Comparison of ENCODE assay signal across 22 cellular contexts in genomic region chr20:54251093-54251492, GRCh38. TPM values are rescaled to one million over a fixed set of nuclear protein-coding genes. Genes with fewer than 3 reads are reported as not detected.
DNase-seq lines count a peak whose midpoint lies in the region; ATAC-seq, FAIRE-seq and TF ChIP-seq lines count a peak whose summit lies in the region.
"Had no signal": no experiment of that assay in that cellular context is flagged by ENCODE, and none has a peak within 500 bp of the region (broad histone marks: within the 10 kb centered on the region; RNA-seq: fewer than 3 reads in every experiment).

No MANE protein-coding gene starts in this region.

- CTCF ChIA-PET in HepG2 (lab: Yijun Ruan, JAX; ENCODE audit: low intra/inter-chr PET ratio, low total read pairs) (no interaction called here), PC-9 (lab: Charles Lee) (no interaction called here)

- POLR2A ChIA-PET in HepG2 (lab: Yijun Ruan, JAX) (no interaction called here), PC-9 (lab: Charles Lee; ENCODE audit: unreplicated experiment) (no interaction called here)

- intact Hi-C loops in HepG2 (cut with micrococcal nuclease; ENCODE audit: unreplicated experiment): no loop called here
- intact Hi-C loops in right lobe of liver (cut with DNase I): no loop called here
- intact Hi-C loops in PC-9 (cut with micrococcal nuclease; ENCODE audit: unreplicated experiment): no loop called here

- TF ChIP-seq RAD21 in HepG2 (CRISPR knock-in tag; IDR thresholded peaks at IDR 0.05): no peak

- H4K12ac ChIP-seq in trophoblast cell (ENCODE audit: low read depth, low read length): no peak overlapping the region

- H3K9me3 ChIP-seq in HepG2 (ENCODE audit: low read length) (no peaks in the 10 kb centered on the region), right lobe of liver (no peaks in the 10 kb centered on the region), PC-9 (ENCODE audit: insufficient read depth, low read depth) (no peaks in the 10 kb centered on the region), trophoblast cell (ENCODE audit: insufficient read depth, low read depth, low read length) (no peaks in the 10 kb centered on the region)

- H3K23ac ChIP-seq in trophoblast cell (ENCODE audit: low read length): no peak overlapping the region

- H3K9me2 ChIP-seq in PC-9 (ENCODE audit: insufficient read depth): no peaks in the 10 kb centered on the region

- H3K79me2 ChIP-seq in HepG2 (ENCODE audit: insufficient read depth, low read length) (no peaks in the 10 kb centered on the region), PC-9 (ENCODE audit: low read depth) (no peaks in the 10 kb centered on the region), trophoblast cell (ENCODE audit: control insufficient read depth, insufficient read depth, low read length, poor library complexity) (no peaks in the 10 kb centered on the region)

- H3F3A ChIP-seq in PC-9 (ENCODE audit: insufficient read depth, low read depth): peaks cover 15% of the 10 kb centered on the region; the same call in 1 of the 2 replicates

- H3K27ac ChIP-seq in HepG2 (ENCODE audit: extremely low read length, insufficient read depth, low read length): no peak overlapping the region
- no peak overlapping the region for H3K27ac ChIP-seq in right lobe of liver
- H3K27ac ChIP-seq in PC-9: peak overlapping the region; percentile 50
- no peak overlapping the region for H3K27ac ChIP-seq in trophoblast cell (ENCODE audit: low read depth, low read length)

- H2BK5ac ChIP-seq in trophoblast cell (ENCODE audit: low read depth, low read length, poor library complexity): peak overlapping the region; percentile 31

- no peaks in the 10 kb centered on the region for H4K20me1 ChIP-seq in HepG2 (ENCODE audit: insufficient read depth, low read length)
- H4K20me1 ChIP-seq in PC-9 (ENCODE audit: insufficient read depth): no peaks in the 10 kb centered on the region

- in situ Hi-C loops in HepG2 (cut with HindIII; ENCODE audit: extremely low pct_ligation_motif_present, low pct_unique_long_range_greater_than_20kb): no loop called here

- H3K27me3 ChIP-seq in HepG2 (ENCODE audit: control insufficient read depth in 1 of 2, insufficient read depth in 2 of 2, low read length in 2 of 2) (no peaks in the 10 kb centered on the region), right lobe of liver (no peaks in the 10 kb centered on the region), PC-9 (ENCODE audit: insufficient read depth, low read depth) (no peaks in the 10 kb centered on the region), trophoblast cell (ENCODE audit: insufficient read depth, low read length) (no peaks in the 10 kb centered on the region), H7 (ENCODE audit: control insufficient read depth, insufficient read depth, low read length) (no peaks in the 10 kb centered on the region)

- FAIRE-seq in HepG2 (lab: Jason Lieb, UNC): no peak
- FAIRE-seq: A204.1, H54 had no signal

- TF ChIP-seq CTCF in HepG2 (CRISPR knock-in tag; IDR thresholded peaks at IDR 0.05) (no peak), right lobe of liver (IDR thresholded peaks at IDR 0.05) (no peak), PC-9 (conservative IDR thresholded peaks at IDR 0.05) (no peak)

- TF ChIP-seq EP300 in HepG2 (IDR thresholded peaks at IDR 0.05; ENCODE audit: low read depth in 2 of 2, low read length in 2 of 2): no peak
- no peak for TF ChIP-seq EP300 in HepG2 (CRISPR knock-in tag; IDR thresholded peaks at IDR 0.05; ENCODE audit: borderline replicate concordance)

- DNase-seq in HepG2 (ENCODE audit: low spot score) (no peak), right lobe of liver (no peak), NCI-H2171 treated with DMSO at 0.1 percent for 48 hours (lab: John Stamatoyannopoulos, UW) (peak; percentile 89), PC-9 (peak in 1 of 2 experiments; percentile 66), trophoblast cell (no peak), H7 (no peak)
- DNase-seq in activated effector memory CD4-positive, alpha-beta T cell treated with anti-CD3 and anti-CD28 coated beads, Interleukin-2, amount 50 U/mL, for 16 hours: no peak
- DNase-seq in stimulated activated CD4-positive, alpha-beta T cell treated with anti-CD3 and anti-CD28 coated beads, Interleukin-15, amount 100 ng/mL, for 24 hours: no peak
- DNase-seq: CD4-positive, CD25-positive, alpha-beta regulatory T cell; DMS153; GF-D8; HFFc6; KBM-7; MM.1S; NCI-H1048; NCI-H1417 treated with DMSO at 0.1 percent for 48 hours; NCI-H1930; NK-92 treated with Interleukin-12 subunit alpha and Interleukin-12 subunit beta, amount 100 ng/mL, for 24 hours; T-helper 1 cell had no signal

- no peak overlapping the region for H3K14ac ChIP-seq in trophoblast cell (ENCODE audit: low read length)

- TF ChIP-seq POLR2A in HepG2 (IDR thresholded peaks at IDR 0.05; ENCODE audit: insufficient read depth in 1 of 2, low read depth in 2 of 2, low read length in 2 of 2) (no peak), right lobe of liver (IDR thresholded peaks at IDR 0.05) (no peak)

- H3K4me3 ChIP-seq in HepG2 (replicated peaks in 1 of 3; ENCODE audit: insufficient read depth in 1 of 3, low read depth in 2 of 3, low read length in 3 of 3) (no peak overlapping the region), right lobe of liver (no peak overlapping the region), PC-9 (peak overlapping the region; percentile 28; the same call in 1 of the 2 replicates), trophoblast cell (ENCODE audit: low read depth, low read length) (no peak overlapping the region), H7 (ENCODE audit: insufficient read depth, low read depth, low read length) (no peak overlapping the region)

- BruUV-seq in HepG2 (replicated peaks; lab: Mats Ljungman, UMichigan): no TSS peak
- BruUV-seq in PC-9 (replicated peaks; lab: Mats Ljungman, UMichigan): TSS peak; percentile 79

- H3K18ac ChIP-seq in trophoblast cell (ENCODE audit: low read length): no peak overlapping the region

- WGBS in HepG2 (ENCODE audit: low lambda C conversion rate): 17% methylated on average over 3 of the region's 3 CpGs
- 67% methylated on average over 3 of the region's 3 CpGs for WGBS in right lobe of liver (ENCODE audit: insufficient coverage, low coverage, low lambda C conversion rate, missing lambda C conversion rate)
- no CpG with 5 or more reads among the region's 3 CpGs for WGBS in trophoblast cell (ENCODE audit: extremely low coverage, insufficient coverage, insufficient read length)

- H3K4me1 ChIP-seq in HepG2 (ENCODE audit: insufficient read depth, low read length) (no peaks in the 10 kb centered on the region), right lobe of liver (no peaks in the 10 kb centered on the region), PC-9 (replicated peaks; ENCODE audit: insufficient read depth) (peaks cover 29% of the 10 kb centered on the region), trophoblast cell (ENCODE audit: control insufficient read depth in 1 of 2, insufficient read depth in 2 of 2, low read length in 2 of 2) (no peaks in the 10 kb centered on the region)

- H2AK5ac ChIP-seq in trophoblast cell (ENCODE audit: low read length): no peak overlapping the region

- H3K36me3 ChIP-seq in HepG2 (replicated peaks in 1 of 2; ENCODE audit: control insufficient read depth in 1 of 2, insufficient read depth in 2 of 2, low read length in 2 of 2) (no peaks in the 10 kb centered on the region), right lobe of liver (no peaks in the 10 kb centered on the region), PC-9 (ENCODE audit: low read depth) (no peaks in the 10 kb centered on the region), trophoblast cell (ENCODE audit: control insufficient read depth in 1 of 2, insufficient read depth in 2 of 2, low read length in 2 of 2) (no peaks in the 10 kb centered on the region), H7 (replicated peaks; ENCODE audit: control insufficient read depth, insufficient read depth, low read length) (no peaks in the 10 kb centered on the region)

- H2BK120ac ChIP-seq in trophoblast cell (ENCODE audit: insufficient read depth, low read length, poor library complexity): no peak overlapping the region

- peaks cover 3% of the 10 kb centered on the region for H3K79me1 ChIP-seq in trophoblast cell (ENCODE audit: low read length)

- H2AFZ ChIP-seq in HepG2 (ENCODE audit: low read length): no peak overlapping the region
- peak overlapping the region; percentile 9; the same call in 1 of the 2 replicates for H2AFZ ChIP-seq in PC-9
- no peak overlapping the region for H2AFZ ChIP-seq in trophoblast cell (ENCODE audit: insufficient read depth, low read length, poor library complexity)

- no peak overlapping the region for H4K8ac ChIP-seq in trophoblast cell (ENCODE audit: low read depth, low read length)

- no peak overlapping the region for H2BK12ac ChIP-seq in trophoblast cell (ENCODE audit: low read length)

- H4K91ac ChIP-seq in trophoblast cell (ENCODE audit: low read depth, low read length): no peak overlapping the region

- ATAC-seq in HepG2: no peak
- ATAC-seq in right lobe of liver: no peak
- ATAC-seq: Panc1 had no signal

- H3K4ac ChIP-seq in trophoblast cell (ENCODE audit: low read depth, low read length): no peak overlapping the region

- H3K9ac ChIP-seq in HepG2 (ENCODE audit: insufficient read depth, low read depth, low read length) (no peak overlapping the region), trophoblast cell (ENCODE audit: low read length) (no peak overlapping the region)

- H3K4me2 ChIP-seq in HepG2 (ENCODE audit: low read depth, low read length) (no peak overlapping the region), PC-9 (peak overlapping the region; percentile 50), trophoblast cell (ENCODE audit: low read length) (no peak overlapping the region)

RNA-seq across cellular contexts. Expression of gene PFDN4, which starts 43.2 kb away (rescaled TPM):
- total RNA-seq in HepG2 (2016; rRNA removed; fragmentation: Illumina TruSeq; extraction: Trizol): 227 and 299 TPM in 2 replicates
- 116 and 137 TPM in 2 replicates for total RNA-seq in HepG2 (2016; cell fraction: cytosol; rRNA removed; fragmentation: Illumina TruSeq; extraction: Trizol; ENCODE audit: low read depth)
- 227 and 317 TPM in 2 replicates for total RNA-seq in HepG2 (2016; cell fraction: insoluble cytoplasmic fraction; rRNA removed; fragmentation: Illumina TruSeq; extraction: Trizol)
- 141 and 157 TPM in 2 replicates for total RNA-seq in HepG2 (2016; cell fraction: membrane; rRNA removed; fragmentation: Illumina TruSeq; extraction: Trizol)
- 81.8 and 87.1 TPM in 2 replicates for total RNA-seq in HepG2 (2016; cell fraction: nucleus; rRNA removed; fragmentation: Illumina TruSeq; extraction: Trizol)
- 41.7 and 59.8 TPM in 2 replicates for polyA plus RNA-seq in HepG2 (2011; rRNA removed)
- polyA plus RNA-seq in HepG2 (2011; cell fraction: cytosol; rRNA removed): 37.0 and 54.6 TPM in 2 replicates
- 11.6 and 20.3 TPM in 2 replicates for polyA plus RNA-seq in HepG2 (2011; cell fraction: nucleus; rRNA removed)
- polyA plus RNA-seq in HepG2 (2012): 152 and 165 TPM in 2 replicates
- polyA plus RNA-seq in HepG2 (2016; cell fraction: cytosol; fragmentation: Illumina TruSeq; extraction: Trizol; ENCODE audit: low read depth): 106 and 114 TPM in 2 replicates
- 248 and 300 TPM in 2 replicates for polyA plus RNA-seq in HepG2 (2016; cell fraction: insoluble cytoplasmic fraction; fragmentation: Illumina TruSeq; extraction: Trizol; ENCODE audit: low read depth)
- 116 and 120 TPM in 2 replicates for polyA plus RNA-seq in HepG2 (2016; cell fraction: membrane; fragmentation: Illumina TruSeq; extraction: Trizol; ENCODE audit: low read depth)
- 122 and 141 TPM in 2 replicates for polyA plus RNA-seq in HepG2 (2016; cell fraction: nucleus; fragmentation: Illumina TruSeq; extraction: Trizol; ENCODE audit: insufficient read depth, low read depth)
- polyA minus RNA-seq in HepG2 (2011; rRNA and poly(A)+ RNA removed; ENCODE audit: low replicate concordance): 0.28 and 1.1 TPM in 2 replicates
- polyA minus RNA-seq in HepG2 (2011; cell fraction: cytosol; rRNA and poly(A)+ RNA removed): 31.9 and 32.4 TPM in 2 replicates
- 16.5 and 23.9 TPM in 2 replicates for polyA minus RNA-seq in HepG2 (2011; cell fraction: nucleus; rRNA and poly(A)+ RNA removed)
- total RNA-seq in right lobe of liver: 10 to 100 TPM in 2 of 6 experiments, 1 to 10 TPM in 4; 4.2 to 50.9 (median 7.9) TPM
- 44.1 and 49.5 TPM in 2 replicates for total RNA-seq in PC-9 (2021)
- 157 and 160 TPM in 2 replicates for polyA plus RNA-seq in trophoblast cell (2013)
- total RNA-seq in H7 (2014; rRNA removed; shearing (Covaris generic)): 64.5 and 111 TPM in 2 replicates
